Comparison of ENCODE assay signal across 2 cellular contexts in genomic region chr7:108525327-108525984, GRCh38.
TF ChIP-seq lines count a peak whose summit lies in the region.

No MANE protein-coding gene starts in this region.

TF ChIP-seq in HCT116, 20 proteins besides CTCF, POLR2A, EP300 and RAD21:
- TF ChIP-seq YY1 (IDR thresholded peaks at IDR 0.05; ENCODE audit: extremely low read depth, insufficient replicate concordance, low read depth, low read length) (no peak), SP1 (IDR thresholded peaks at IDR 0.05; ENCODE audit: low read depth) (no peak), TCF7L2 (IDR thresholded peaks at IDR 0.05; ENCODE audit: borderline replicate concordance, extremely low read depth, insufficient read depth, insufficient read length) (no peak), EZH2phosphoT487 (IDR thresholded peaks at IDR 0.05; ENCODE audit: borderline replicate concordance) (no peak), FOSL1 (IDR thresholded peaks at IDR 0.05; ENCODE audit: low read depth) (no peak), ELF1 (IDR thresholded peaks at IDR 0.05; ENCODE audit: borderline replicate concordance, low read depth) (no peak; the same call in 1 of the 2 replicates), MAX (IDR thresholded peaks at IDR 0.05) (no peak), CEBPB (IDR thresholded peaks at IDR 0.05; ENCODE audit: low read depth) (peak; percentile 45; the same call in 1 of the 2 replicates), ZFX (IDR thresholded peaks at IDR 0.05) (no peak), ZBTB33 (IDR thresholded peaks at IDR 0.05; ENCODE audit: extremely low read depth, insufficient replicate concordance, low read length) (no peak), JUND (IDR thresholded peaks at IDR 0.05) (peak; percentile 20; the same call in 1 of the 2 replicates), CBX3 (IDR thresholded peaks at IDR 0.05; ENCODE audit: low read depth) (no peak), SIN3A (IDR thresholded peaks at IDR 0.05; ENCODE audit: low read depth) (no peak), EGR1 (IDR thresholded peaks at IDR 0.05; ENCODE audit: low read depth) (no peak), ZNF274 (IDR thresholded peaks at IDR 0.05; ENCODE audit: low read depth, low read length) (no peak), POLR2AphosphoS5 (IDR thresholded peaks at IDR 0.05; ENCODE audit: low read depth, low read length) (0 out of 2 replicates have a peak, but pooled peaks have one; percentile 50), EZH2 (IDR thresholded peaks at IDR 0.05) (no peak), SRF (IDR thresholded peaks at IDR 0.05; ENCODE audit: low read depth) (no peak)
- TF ChIP-seq, protein P1, sequence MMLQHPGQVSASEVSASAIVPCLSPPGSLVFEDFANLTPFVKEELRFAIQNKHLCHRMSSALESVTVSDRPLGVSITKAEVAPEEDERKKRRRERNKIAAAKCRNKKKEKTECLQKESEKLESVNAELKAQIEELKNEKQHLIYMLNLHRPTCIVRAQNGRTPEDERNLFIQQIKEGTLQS (IDR thresholded peaks at IDR 0.05), result no peak
- TF ChIP-seq, protein P2, sequence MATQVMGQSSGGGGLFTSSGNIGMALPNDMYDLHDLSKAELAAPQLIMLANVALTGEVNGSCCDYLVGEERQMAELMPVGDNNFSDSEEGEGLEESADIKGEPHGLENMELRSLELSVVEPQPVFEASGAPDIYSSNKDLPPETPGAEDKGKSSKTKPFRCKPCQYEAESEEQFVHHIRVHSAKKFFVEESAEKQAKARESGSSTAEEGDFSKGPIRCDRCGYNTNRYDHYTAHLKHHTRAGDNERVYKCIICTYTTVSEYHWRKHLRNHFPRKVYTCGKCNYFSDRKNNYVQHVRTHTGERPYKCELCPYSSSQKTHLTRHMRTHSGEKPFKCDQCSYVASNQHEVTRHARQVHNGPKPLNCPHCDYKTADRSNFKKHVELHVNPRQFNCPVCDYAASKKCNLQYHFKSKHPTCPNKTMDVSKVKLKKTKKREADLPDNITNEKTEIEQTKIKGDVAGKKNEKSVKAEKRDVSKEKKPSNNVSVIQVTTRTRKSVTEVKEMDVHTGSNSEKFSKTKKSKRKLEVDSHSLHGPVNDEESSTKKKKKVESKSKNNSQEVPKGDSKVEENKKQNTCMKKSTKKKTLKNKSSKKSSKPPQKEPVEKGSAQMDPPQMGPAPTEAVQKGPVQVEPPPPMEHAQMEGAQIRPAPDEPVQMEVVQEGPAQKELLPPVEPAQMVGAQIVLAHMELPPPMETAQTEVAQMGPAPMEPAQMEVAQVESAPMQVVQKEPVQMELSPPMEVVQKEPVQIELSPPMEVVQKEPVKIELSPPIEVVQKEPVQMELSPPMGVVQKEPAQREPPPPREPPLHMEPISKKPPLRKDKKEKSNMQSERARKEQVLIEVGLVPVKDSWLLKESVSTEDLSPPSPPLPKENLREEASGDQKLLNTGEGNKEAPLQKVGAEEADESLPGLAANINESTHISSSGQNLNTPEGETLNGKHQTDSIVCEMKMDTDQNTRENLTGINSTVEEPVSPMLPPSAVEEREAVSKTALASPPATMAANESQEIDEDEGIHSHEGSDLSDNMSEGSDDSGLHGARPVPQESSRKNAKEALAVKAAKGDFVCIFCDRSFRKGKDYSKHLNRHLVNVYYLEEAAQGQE (IDR thresholded peaks at IDR 0.05; ENCODE audit: low read depth), result no peak

TF ChIP-seq in SK-N-SH, 30 proteins besides CTCF, POLR2A, EP300 and RAD21:
- no peak for TF ChIP-seq RXRA (IDR thresholded peaks at IDR 0.05; ENCODE audit: borderline replicate concordance, low read depth)
- TF ChIP-seq TEAD4 (IDR thresholded peaks at IDR 0.05; ENCODE audit: borderline replicate concordance, insufficient read depth), result no peak
- no peak for TF ChIP-seq RFX5 (IDR thresholded peaks at IDR 0.05; ENCODE audit: low read length)
- TF ChIP-seq ZBTB33 (IDR thresholded peaks at IDR 0.05; ENCODE audit: borderline replicate concordance, low read depth), result no peak
- TF ChIP-seq MAX (IDR thresholded peaks at IDR 0.05; ENCODE audit: low read depth), result no peak; the same call in 1 of the 2 replicates
- TF ChIP-seq, protein P2 (IDR thresholded peaks at IDR 0.05; ENCODE audit: low read depth, low read length), result no peak
- TF ChIP-seq EZH2phosphoT487 (IDR thresholded peaks at IDR 0.05; ENCODE audit: borderline replicate concordance, low read depth), result no peak
- no peak for TF ChIP-seq FOXM1 (IDR thresholded peaks at IDR 0.05; ENCODE audit: low read depth)
- TF ChIP-seq CHD2 (IDR thresholded peaks at IDR 0.05; ENCODE audit: low read length, partially characterized antibody), result no peak
- no peak for TF ChIP-seq TAF1 (IDR thresholded peaks at IDR 0.05; ENCODE audit: borderline replicate concordance, low read depth, low read length)
- peak; percentile 38 for TF ChIP-seq JUND (IDR thresholded peaks at IDR 0.05)
- no peak for TF ChIP-seq MEF2A (IDR thresholded peaks at IDR 0.05; ENCODE audit: borderline replicate concordance, low read depth)
- peak; percentile 57; the same call in 1 of the 2 replicates for TF ChIP-seq FOSL2 (IDR thresholded peaks at IDR 0.05; ENCODE audit: borderline replicate concordance, low read depth)
- TF ChIP-seq GABPA (IDR thresholded peaks at IDR 0.05; ENCODE audit: low read depth), result no peak
- TF ChIP-seq MXI1 (IDR thresholded peaks at IDR 0.05; ENCODE audit: low read depth, low read length), result peak; percentile 45; the same call in 1 of the 2 replicates
- no peak for TF ChIP-seq FOXJ3 (CRISPR knock-in tag; IDR thresholded peaks at IDR 0.05)
- TF ChIP-seq TCF12 (IDR thresholded peaks at IDR 0.05), result 0 out of 2 replicates have a peak, but pooled peaks have one; percentile 9
- TF ChIP-seq USF1 (IDR thresholded peaks at IDR 0.05; ENCODE audit: borderline replicate concordance, low read depth), result no peak
- TF ChIP-seq, protein P3, sequence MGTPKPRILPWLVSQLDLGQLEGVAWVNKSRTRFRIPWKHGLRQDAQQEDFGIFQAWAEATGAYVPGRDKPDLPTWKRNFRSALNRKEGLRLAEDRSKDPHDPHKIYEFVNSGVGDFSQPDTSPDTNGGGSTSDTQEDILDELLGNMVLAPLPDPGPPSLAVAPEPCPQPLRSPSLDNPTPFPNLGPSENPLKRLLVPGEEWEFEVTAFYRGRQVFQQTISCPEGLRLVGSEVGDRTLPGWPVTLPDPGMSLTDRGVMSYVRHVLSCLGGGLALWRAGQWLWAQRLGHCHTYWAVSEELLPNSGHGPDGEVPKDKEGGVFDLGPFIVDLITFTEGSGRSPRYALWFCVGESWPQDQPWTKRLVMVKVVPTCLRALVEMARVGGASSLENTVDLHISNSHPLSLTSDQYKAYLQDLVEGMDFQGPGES (IDR thresholded peaks at IDR 0.05; ENCODE audit: low read depth, low read length), result no peak
- TF ChIP-seq RCOR1 (IDR thresholded peaks at IDR 0.05; ENCODE audit: low read length), result no peak
- no peak for TF ChIP-seq SIN3A (IDR thresholded peaks at IDR 0.05; ENCODE audit: borderline replicate concordance, low read depth, low read length)
- TF ChIP-seq YY1 (IDR thresholded peaks at IDR 0.05; ENCODE audit: low read depth), result no peak
- no peak for TF ChIP-seq USF2 (IDR thresholded peaks at IDR 0.05; ENCODE audit: borderline replicate concordance, low read depth, low read length)
- TF ChIP-seq POLR2AphosphoS5 (IDR thresholded peaks at IDR 0.05; ENCODE audit: low read depth, low read length), result no peak
- TF ChIP-seq GATA2 (CRISPR knock-in tag; IDR thresholded peaks at IDR 0.05), result 0 out of 2 replicates have a peak, but pooled peaks have one; percentile 19
- no peak for TF ChIP-seq NRF1 (IDR thresholded peaks at IDR 0.05; ENCODE audit: low read depth, low read length)
